ENCODE assay signal across 2 cellular contexts in the genomic region with DNA sequence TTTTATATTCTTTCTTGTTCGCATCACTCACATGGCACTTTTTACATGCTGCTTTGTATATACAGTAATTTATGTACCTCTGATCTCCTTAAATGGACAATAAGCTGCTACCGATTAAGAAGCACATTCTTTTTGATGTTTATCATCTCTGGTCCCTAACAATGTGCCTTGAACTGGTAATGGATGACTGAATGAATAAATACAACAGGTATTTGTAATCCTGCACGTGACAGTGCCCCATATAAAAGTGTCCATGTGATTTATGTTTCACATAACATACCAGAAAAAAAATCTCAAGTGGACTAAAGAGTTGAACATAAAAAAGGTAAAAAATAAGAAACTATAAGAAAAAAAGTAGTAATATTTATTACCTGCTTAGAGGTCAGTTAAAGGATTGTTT.
A peak's percentile ranks its signal among the peaks of the same experiment; 100 is the strongest.
TF ChIP-seq lines count a peak whose summit lies in the region.

No MANE protein-coding gene starts in this region.

TF ChIP-seq in IMR-90, 13 proteins besides CTCF, POLR2A, EP300 and RAD21:
- 0 out of 2 replicates have a peak, but pooled peaks have one; percentile 32 for TF ChIP-seq BHLHE40 (IDR thresholded peaks at IDR 0.05; ENCODE audit: low read depth, low read length)
- TF ChIP-seq RFX5 (IDR thresholded peaks at IDR 0.05; ENCODE audit: low read depth, low read length), result no peak
- TF ChIP-seq FOS (IDR thresholded peaks at IDR 0.05; ENCODE audit: low read depth, low read length), result no peak

TF ChIP-seq in K562, 482 proteins besides CTCF, POLR2A, EP300 and RAD21:
- TF ChIP-seq MEIS2 (IDR thresholded peaks at IDR 0.05; ENCODE audit: partially characterized antibody) (peak; percentile 36), POLR2H (tag; IDR thresholded peaks at IDR 0.05; ENCODE audit: low read depth) (0 out of 2 replicates have a peak, but pooled peaks have one; percentile 14), ETV1 (tag; conservative IDR thresholded peaks at IDR 0.05; ENCODE audit: low read depth) (no peak)
